ENCODE assay signal across 1 cellular context in the genomic region with DNA sequence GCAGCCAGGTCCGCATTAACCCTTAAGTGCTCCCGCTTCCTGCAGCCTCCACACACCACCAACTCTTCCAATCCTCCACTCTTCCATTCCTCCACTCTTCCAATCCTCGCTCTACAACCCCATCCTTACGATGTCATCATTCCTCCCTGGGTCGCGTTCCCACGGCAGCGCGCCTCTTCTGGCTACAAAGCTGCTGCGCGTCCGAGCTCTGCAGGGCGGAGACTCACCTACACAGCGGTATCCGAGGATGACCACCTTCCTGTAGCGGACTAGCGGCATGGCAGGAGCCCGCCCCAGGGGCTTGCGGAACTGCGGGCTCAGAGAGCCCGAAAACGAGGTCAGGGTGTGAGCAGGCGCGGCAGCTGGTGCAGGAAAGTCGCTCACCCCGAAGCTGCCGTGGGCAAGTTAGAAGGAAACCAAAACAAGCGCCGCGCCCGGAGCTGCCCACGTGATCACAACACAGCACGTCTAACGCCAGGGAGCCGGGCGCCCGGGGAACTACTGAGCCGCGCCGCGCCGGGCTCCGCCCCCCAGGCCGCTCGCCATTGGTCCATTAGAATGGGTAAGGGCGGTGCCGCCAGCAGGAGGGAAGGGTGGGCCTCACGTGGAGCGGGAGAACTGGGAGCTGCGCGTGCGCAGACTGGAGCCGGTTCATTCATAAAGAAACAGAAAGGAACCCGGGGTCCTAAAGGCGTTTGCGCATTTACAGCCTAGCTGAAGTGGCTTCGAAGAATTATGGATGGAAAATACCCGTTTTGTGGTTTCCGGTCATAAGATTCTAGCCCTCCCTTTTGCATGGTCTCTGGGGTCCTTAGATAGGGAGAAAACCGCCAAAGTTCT.
TF ChIP-seq lines count a peak whose summit lies in the region.

A gene with protein sequence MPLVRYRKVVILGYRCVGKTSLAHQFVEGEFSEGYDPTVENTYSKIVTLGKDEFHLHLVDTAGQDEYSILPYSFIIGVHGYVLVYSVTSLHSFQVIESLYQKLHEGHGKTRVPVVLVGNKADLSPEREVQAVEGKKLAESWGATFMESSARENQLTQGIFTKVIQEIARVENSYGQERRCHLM (minus strand): TSS at position 473 of the 840 bp plus-strand sequence. CDS start 194 bp downstream, at position 279.

TF ChIP-seq in HCT116, 20 proteins besides CTCF, POLR2A, EP300 and RAD21 (continued from another document):
- TF ChIP-seq REST (IDR thresholded peaks at IDR 0.05; ENCODE audit: low read depth) (no peak), YY1 (IDR thresholded peaks at IDR 0.05; ENCODE audit: extremely low read depth, insufficient replicate concordance, low read depth, low read length) (peak; percentile 3), ATF3 (IDR thresholded peaks at IDR 0.05) (no peak), TCF7L2 (IDR thresholded peaks at IDR 0.05; ENCODE audit: borderline replicate concordance, extremely low read depth, insufficient read depth, insufficient read length) (peak; percentile 92), SRF (IDR thresholded peaks at IDR 0.05; ENCODE audit: low read depth) (no peak), ZNF274 (IDR thresholded peaks at IDR 0.05; ENCODE audit: low read depth, low read length) (no peak), EZH2phosphoT487 (IDR thresholded peaks at IDR 0.05; ENCODE audit: borderline replicate concordance) (no peak), POLR2AphosphoS5 (IDR thresholded peaks at IDR 0.05; ENCODE audit: low read depth, low read length) (peak; percentile 24; the same call in 1 of the 2 replicates), ZFX (IDR thresholded peaks at IDR 0.05) (no peak), CBX3 (IDR thresholded peaks at IDR 0.05; ENCODE audit: low read depth) (no peak; the same call in 1 of the 2 replicates), JUND (IDR thresholded peaks at IDR 0.05) (no peak), SP1 (IDR thresholded peaks at IDR 0.05; ENCODE audit: low read depth) (peak; percentile 57; the same call in 1 of the 2 replicates)
